ENCODE assay signal across 22 cellular contexts in genomic region chr10:28240400-28240799, GRCh38.
A peak's percentile ranks its signal among the peaks of the same experiment; 100 is the strongest.
DNase-seq lines count a peak whose midpoint lies in the region; ATAC-seq, FAIRE-seq and TF ChIP-seq lines count a peak whose summit lies in the region.
"Had no signal": no experiment of that assay in that cellular context is flagged by ENCODE, and none has a peak within 500 bp of the region (broad histone marks: within the 10 kb centered on the region; RNA-seq: fewer than 3 reads in every experiment).

No MANE protein-coding gene starts in this region.

- H3K79me2 ChIP-seq in HCT116 (ENCODE audit: insufficient read depth, low read length) (peaks cover 24% of the 10 kb centered on the region), H1 (ENCODE audit: control insufficient read depth in 1 of 2, insufficient read depth in 2 of 2, low read length in 2 of 2) (no peaks in the 10 kb centered on the region)

- H3K4me2 ChIP-seq in A549 (no peak overlapping the region), HCT116 (ENCODE audit: low read length) (no peak overlapping the region), H1 (ENCODE audit: insufficient read depth in 1 of 2, low read depth in 2 of 2, low read length in 2 of 2) (no peak overlapping the region)
- H3K4me2 ChIP-seq: BLaER1 had no signal

- TF ChIP-seq CTCF in A549 (IDR thresholded peaks at IDR 0.05) (no peak), HCT116 (IDR thresholded peaks at IDR 0.05 in 2 of 3, conservative IDR thresholded peaks at IDR 0.05 in 1 of 3; ENCODE audit: borderline replicate concordance in 1 of 3, insufficient read depth in 1 of 3, low read depth in 2 of 3, low read length in 2 of 3) (no peak), H1 (IDR thresholded peaks at IDR 0.05; ENCODE audit: control extremely low read depth in 1 of 3, insufficient read depth in 1 of 3, low read depth in 1 of 3, low read length in 3 of 3) (no peak)

- H3K23ac ChIP-seq in H1 (ENCODE audit: insufficient read length): no peak overlapping the region

- no peak overlapping the region for H2BK20ac ChIP-seq in H1 (ENCODE audit: low read length)

- no peak overlapping the region for H4K91ac ChIP-seq in H1 (replicated peaks; ENCODE audit: insufficient read length, low read length)

- TF ChIP-seq RAD21 in A549 (conservative IDR thresholded peaks at IDR 0.05 in 1 of 2, IDR thresholded peaks at IDR 0.05 in 1 of 2) (no peak), HCT116 (IDR thresholded peaks at IDR 0.05; ENCODE audit: low read depth) (no peak), H1 (IDR thresholded peaks at IDR 0.05 in 1 of 2, conservative IDR thresholded peaks at IDR 0.05 in 1 of 2; ENCODE audit: low read depth in 2 of 2, low read length in 2 of 2) (no peak)

- RAD21 ChIA-PET in HCT116 (lab: Charles Lee; ENCODE audit: low non-redundant PET in 1 of 2, low total read pairs in 2 of 2, uncharacterized antibody in 2 of 2, unreplicated experiment in 2 of 2): interaction anchor here in 1 of 2 experiments (2.2 kb wide), 1 partner anchor 23 kb away, joined by 6 read pairs; no protein-coding TSS in a partner anchor

- TF ChIP-seq POLR2A in A549 (IDR thresholded peaks at IDR 0.05; ENCODE audit: low read length) (no peak), HCT116 (IDR thresholded peaks at IDR 0.05; ENCODE audit: borderline replicate concordance, extremely low read depth, insufficient read depth, insufficient read length) (no peak), H1 (IDR thresholded peaks at IDR 0.05; ENCODE audit: control extremely low read depth in 1 of 2, low read depth in 2 of 2, low read length in 2 of 2) (no peak)

- BruUV-seq in HCT116 (replicated peaks; lab: Mats Ljungman, UMichigan): no TSS peak

- CTCF ChIA-PET in A549 (lab: Yijun Ruan, JAX): interaction anchor here (0.9 to 1.3 kb wide), 2 partner anchors 29 to 791 kb away, joined by 3 read pairs; no protein-coding TSS in a partner anchor
- CTCF ChIA-PET in HCT116 (lab: Charles Lee): interaction anchor here (1.3 to 2.2 kb wide), 4 partner anchors 10 to 682 kb away, joined by 4 to 12 read pairs (median 7); no protein-coding TSS in a partner anchor
- CTCF ChIA-PET in H1 (lab: Charles Lee; ENCODE audit: partially characterized antibody): interaction anchor here (1.4 to 2.1 kb wide), 5 partner anchors 18 to 149 kb away, joined by 3 to 6 read pairs (median 3); no protein-coding TSS in a partner anchor

- H3K9me3 ChIP-seq in A549 (no peaks in the 10 kb centered on the region), HCT116 (ENCODE audit: control insufficient read depth in 1 of 2, insufficient read depth in 1 of 2, low read depth in 1 of 2, low read length in 2 of 2) (no peaks in the 10 kb centered on the region), SK-N-MC (ENCODE audit: low read depth, low read length) (no peaks in the 10 kb centered on the region), H1 (ENCODE audit: insufficient read depth in 2 of 2, low read depth in 1 of 2, low read length in 1 of 2) (no peaks in the 10 kb centered on the region)
- H3K9me3 ChIP-seq: Caco-2 had no signal

- H2AFZ ChIP-seq in HCT116 (ENCODE audit: low read depth, low read length, poor library complexity, severe bottlenecking): no peak overlapping the region
- no peak overlapping the region for H2AFZ ChIP-seq in H1 (ENCODE audit: low read length)
- H2AFZ ChIP-seq: GM23248 had no signal

- POLR2A ChIA-PET in A549 (lab: Yijun Ruan, JAX) (no interaction called here), HCT116 (lab: Charles Lee) (interaction anchor here (1.6 kb wide), 1 partner anchor 59 kb away, joined by 3 read pairs; no protein-coding TSS in a partner anchor), H1 (lab: Charles Lee; ENCODE audit: partially characterized antibody) (no interaction called here)

- no peaks in the 10 kb centered on the region for H3K23me2 ChIP-seq in H1 (ENCODE audit: low read depth, low read length)

- intact Hi-C loops in HCT116 (cut with micrococcal nuclease): loop anchor here (5.0 to 10.0 kb wide), 4 partner anchors 116 to 868 kb away; no protein-coding TSS in a partner anchor
- intact Hi-C loops in Right ventricle myocardium superior (cut with DNase I): no loop called here

- H2BK120ac ChIP-seq in H1 (replicated peaks; ENCODE audit: low read depth, low read length): no peak overlapping the region

- no peak overlapping the region for H4K5ac ChIP-seq in H1 (ENCODE audit: insufficient read length, low read depth, low read length)

- H3K9me2 ChIP-seq in HCT116 (ENCODE audit: insufficient read depth): no peaks in the 10 kb centered on the region; the same call in 1 of the 2 replicates

- H3K18ac ChIP-seq in H1 (ENCODE audit: extremely low read depth, low read length): no peak overlapping the region

- H3K4me3 ChIP-seq in A549: no peak overlapping the region
- H3K4me3 ChIP-seq in HCT116 (replicated peaks in 1 of 2; ENCODE audit: low read depth in 1 of 2, low read length in 2 of 2): no peak overlapping the region
- peak overlapping the region; percentile 22; the same call in 1 of the 2 replicates for H3K4me3 ChIP-seq in SK-N-MC
- H3K4me3 ChIP-seq in H1 (ENCODE audit: extremely low read depth in 1 of 4, insufficient read depth in 2 of 4, low read depth in 3 of 4, low read length in 4 of 4): no peak overlapping the region
- H3K4me3 ChIP-seq: BLaER1, GM12878, GM23248 had no signal

- 8% methylated on average over 2 of the region's 2 CpGs for WGBS in A549 (ENCODE audit: missing lambda C conversion rate)
- WGBS in H1 (ENCODE audit: extremely low coverage in 1 of 2, insufficient coverage in 1 of 2, insufficient read length in 1 of 2, insufficient replicate concordance in 2 of 2, low coverage in 1 of 2, low lambda C conversion rate in 2 of 2, missing lambda C conversion rate in 1 of 2), 2 experiments: 78% methylated on average over 2 of the region's 2 CpGs; no CpG with 5 or more reads in 1 of the 2 experiments

- no peak overlapping the region for H3K4ac ChIP-seq in H1 (replicated peaks; ENCODE audit: insufficient read length, low read depth, low read length)

- H2BK15ac ChIP-seq in H1 (ENCODE audit: low read length): no peak overlapping the region

- no peak overlapping the region for H3K56ac ChIP-seq in H1 (replicated peaks; ENCODE audit: insufficient read length, low read depth, low read length)

- H3K36me3 ChIP-seq in HCT116 (ENCODE audit: control insufficient read depth in 1 of 2, insufficient read depth in 2 of 2, low read length in 2 of 2) (no peaks in the 10 kb centered on the region; a peak in 1 of 4 replicates), SK-N-MC (ENCODE audit: insufficient read depth, low read length) (no peaks in the 10 kb centered on the region), H1 (ENCODE audit: control insufficient read depth in 2 of 4, insufficient read depth in 4 of 4, low read length in 3 of 4) (no peaks in the 10 kb centered on the region)

- no peaks in the 10 kb centered on the region for H3K79me1 ChIP-seq in H1 (ENCODE audit: low read depth, low read length)

- H3K27ac ChIP-seq in A549 (no peak overlapping the region), HCT116 (ENCODE audit: low read depth, low read length) (peak overlapping the region; percentile 96; the same call in 1 of the 2 replicates), SK-N-MC (no peak overlapping the region; the same call in 1 of the 2 replicates), H1 (ENCODE audit: low read depth, low read length) (no peak overlapping the region)
- H3K27ac ChIP-seq: BLaER1, C4-2B, GM23248 had no signal

- H3K27me3 ChIP-seq in HCT116 (ENCODE audit: insufficient read depth, low read length) (no peaks in the 10 kb centered on the region), H1 (replicated peaks in 1 of 4; ENCODE audit: control insufficient read depth in 3 of 4, extremely low read depth in 1 of 4, insufficient read depth in 3 of 4, low read length in 3 of 4) (no peaks in the 10 kb centered on the region)
- H3K27me3 ChIP-seq: BLaER1 had no signal

- H3K4me1 ChIP-seq in A549 (no peaks in the 10 kb centered on the region), HCT116 (ENCODE audit: control insufficient read depth in 1 of 2, insufficient read depth in 2 of 2, low read length in 2 of 2) (peaks cover 54 to 63% of the 10 kb centered on the region in 2 experiments), H1 (replicated peaks in 1 of 4; ENCODE audit: control insufficient read depth in 3 of 4, insufficient read depth in 4 of 4, low read length in 3 of 4) (no peaks in the 10 kb centered on the region)

- H3K14ac ChIP-seq in H1 (ENCODE audit: insufficient read length): no peak overlapping the region

- TF ChIP-seq EP300 in A549 (IDR thresholded peaks at IDR 0.05) (no peak), H1 (IDR thresholded peaks at IDR 0.05; ENCODE audit: borderline replicate concordance in 1 of 2, low read depth in 2 of 2, low read length in 2 of 2) (no peak)

- FAIRE-seq in A549 (lab: Jason Lieb, UNC): no peak
- no peak for FAIRE-seq in H1 (lab: Jason Lieb, UNC)
- FAIRE-seq: GM12878, GM19239 had no signal

- H4K8ac ChIP-seq in H1 (ENCODE audit: extremely low read depth, insufficient read depth, low read length): no peak overlapping the region

- no peak for DNase-seq in A549 (ENCODE audit: low read depth in 1 of 2, low spot score in 1 of 2)
- DNase-seq in HCT116 (ENCODE audit: low read depth, low spot score): no peak
- DNase-seq in SK-N-MC (ENCODE audit: low read depth, low spot score): no peak
- no peak for DNase-seq in H1 (ENCODE audit: low read depth in 1 of 2, low spot score in 2 of 2)
- no peak for DNase-seq in Right ventricle myocardium superior
- DNase-seq in T-helper 1 cell: no peak
- DNase-seq: 8988T; Caco-2; CD4-positive, CD25-positive, alpha-beta regulatory T cell; CD8-positive, alpha-beta T cell; DMS 273 treated with DMSO at 0.1 percent for 48 hours; DMS79; EL; GDM1; GM23248; H9; HFFc6 had no signal

- no peaks in the 10 kb centered on the region for H4K20me1 ChIP-seq in HCT116 (ENCODE audit: insufficient read depth)
- no peaks in the 10 kb centered on the region for H4K20me1 ChIP-seq in H1 (replicated peaks in 1 of 2; ENCODE audit: control insufficient read depth in 1 of 2, insufficient read depth in 2 of 2, low read length in 2 of 2)
- H4K20me1 ChIP-seq: BLaER1 had no signal

- ATAC-seq in A549: no peak
- no peak for ATAC-seq in HCT116
- no peak for ATAC-seq in Right ventricle myocardium superior (ENCODE audit: poor library complexity)
- ATAC-seq in activated CD4-positive, CD25-positive, alpha-beta regulatory T cell treated with anti-CD3 and anti-CD28 coated beads, Interleukin-2, amount 50 U/mL, for 24 hours: no peak
- ATAC-seq: CD8-positive, alpha-beta T cell; GM12878 had no signal

- H2AK5ac ChIP-seq in H1 (ENCODE audit: low read depth, low read length): no peak overlapping the region

- H3K9ac ChIP-seq in HCT116 (ENCODE audit: low read length) (no peak overlapping the region), SK-N-MC (ENCODE audit: insufficient read length) (no peak overlapping the region), H1 (replicated peaks in 1 of 4; ENCODE audit: extremely low read depth in 1 of 4, low read depth in 3 of 4, low read length in 3 of 4) (no peak overlapping the region)
- H3K9ac ChIP-seq: BLaER1, GM23248 had no signal

- H2BK12ac ChIP-seq in H1 (ENCODE audit: low read depth, low read length): no peak overlapping the region

- H2BK5ac ChIP-seq in H1 (ENCODE audit: low read depth, low read length): no peak overlapping the region

TF ChIP-seq in A549, 52 proteins besides CTCF, POLR2A, EP300 and RAD21 (continues in another document):
- TF ChIP-seq KDM5A (IDR thresholded peaks at IDR 0.05): no peak

TF ChIP-seq in H1, 55 proteins besides CTCF, POLR2A, EP300 and RAD21 (continues in another document):
- TF ChIP-seq NRF1 (IDR thresholded peaks at IDR 0.05; ENCODE audit: low read depth, low read length): no peak
- no peak for TF ChIP-seq TAF1 (IDR thresholded peaks at IDR 0.05; ENCODE audit: low read depth, low read length)

Comparison
In these comparisons a context has a peak if more than half of its experiments do, and no peak if none do; other contexts are left out.
1. Of the 18 proteins assayed by ChIP-seq in both H1 and A549: peak only in H1: none; only in A549: none; in both: MAFK; in neither: 17.